ENCODE assay signal across 17 cellular contexts in genomic region chr13:75896271-75896670, GRCh38.
"Had no signal": no experiment of that assay in that cellular context is flagged by ENCODE, and none has a peak within 500 bp of the region (broad histone marks: within the 10 kb centered on the region; RNA-seq: fewer than 3 reads in every experiment).

No MANE protein-coding gene starts in this region.

- H3K27ac ChIP-seq: ascending aorta, coronary artery, sigmoid colon, tibial artery had no signal

- H3K4me1 ChIP-seq: ascending aorta, sigmoid colon had no signal

- DNase-seq: activated CD4-positive, alpha-beta T cell treated with anti-CD3 and anti-CD28 coated beads for 1 hour; activated CD4-positive, alpha-beta T cell treated with anti-CD3 and anti-CD28 coated beads, Interleukin-2, amount 50 U/mL, for 1 hour; activated CD8-positive, alpha-beta T cell treated with anti-CD3 and anti-CD28 coated beads, Interleukin-2, amount 10 ng/mL, durations not matched to agents 7 days and 5 days; activated gamma-delta T cell; activated naive CD4-positive, alpha-beta T cell treated with anti-CD3 and anti-CD28 coated beads, Interleukin-2, amount 50 U/mL, for 16 hours; activated naive CD8-positive, alpha-beta T cell treated with anti-CD3 and anti-CD28 coated beads, Interleukin-2, amount 50 U/mL, for 24 hours; cerebellar nuclear complex; mesendoderm; natural killer cell; retina; sigmoid colon; stimulated activated CD4-positive, alpha-beta T cell treated with anti-CD3 and anti-CD28 coated beads, Interleukin-12 subunit alpha, Interleukin-12 subunit beta, amount 100 ng/mL, for 4 hours; substantia nigra; T-helper 9 cell; tibial artery had no signal

- H3K27me3 ChIP-seq: ascending aorta, sigmoid colon, tibial artery had no signal

- ATAC-seq: activated CD8-positive, alpha-beta T cell treated with anti-CD3 and anti-CD28 coated beads, Interleukin-2, amount 10 ng/mL, durations not matched to agents 7 days and 5 days; activated naive CD8-positive, alpha-beta T cell treated with anti-CD3 and anti-CD28 coated beads, Interleukin-2, amount 50 U/mL, for 24 hours; natural killer cell had no signal

- H3K4me3 ChIP-seq: ascending aorta, coronary artery, sigmoid colon, tibial artery had no signal

- H3K9me3 ChIP-seq: ascending aorta, sigmoid colon, tibial artery had no signal

- H3K36me3 ChIP-seq: ascending aorta, sigmoid colon, tibial artery had no signal
